In genomic region chrX:78092296-78092695, GRCh38 we compare ENCODE assay signal across 8 cellular contexts. TPM values are rescaled to one million over a fixed set of nuclear protein-coding genes. Genes with fewer than 3 reads are reported as not detected.
DNase-seq lines count a peak whose midpoint lies in the region; ATAC-seq and TF ChIP-seq lines count a peak whose summit lies in the region.

No MANE protein-coding gene starts in this region.

- peak; percentile 11 for DNase-seq in COLO829 (ENCODE audit: low spot score)
- peak; percentile 34 for DNase-seq in activated CD8-positive, alpha-beta T cell treated with anti-CD3 and anti-CD28 coated beads for 36 hours
- DNase-seq in left kidney (ENCODE audit: low read depth, low spot score): peak; percentile 53
- no peak for DNase-seq in midbrain (lab: John Stamatoyannopoulos, UW)
- no peak for DNase-seq in superior temporal gyrus (ENCODE audit: extremely low spot score)
- no peak for DNase-seq in middle frontal gyrus (ENCODE audit: extremely low spot score, low spot score)

- peak; percentile 64 for TF ChIP-seq CTCF in activated CD8-positive, alpha-beta T cell treated with anti-CD3 and anti-CD28 coated beads for 36 hours (IDR thresholded peaks at IDR 0.05)

- no peaks in the 10 kb centered on the region for H3K9me3 Mint-ChIP-seq in activated CD8-positive, alpha-beta T cell treated with anti-CD3 and anti-CD28 coated beads for 36 hours

- H3K36me3 Mint-ChIP-seq in activated CD8-positive, alpha-beta T cell treated with anti-CD3 and anti-CD28 coated beads for 36 hours (ENCODE audit: low read depth): no peaks in the 10 kb centered on the region

- ATAC-seq in GM19035 (IDR thresholded peaks at IDR 0.05; ENCODE audit: unreplicated experiment) (peak; percentile 76), HG03280 (IDR thresholded peaks at IDR 0.05; ENCODE audit: unreplicated experiment) (peak; percentile 65)
- peak; percentile 91 for ATAC-seq in activated CD8-positive, alpha-beta T cell treated with anti-CD3 and anti-CD28 coated beads for 36 hours

- intact Hi-C loops in activated CD8-positive, alpha-beta T cell treated with anti-CD3 and anti-CD28 coated beads for 36 hours (cut with micrococcal nuclease): loop anchor here (10.0 kb wide), 1 partner anchor 177 kb away; the partner anchor contains the start of gene ATP7A

- CTCF ChIA-PET in activated CD8-positive, alpha-beta T cell treated with anti-CD3 and anti-CD28 coated beads for 36 hours (lab: Charles Lee): interaction anchor here (0.8 to 2.4 kb wide), 7 partner anchors 9 to 182 kb away, joined by 3 to 12 read pairs (median 4); partner anchors contain the start of gene ATP7A

- peak overlapping the region; percentile 70 for H3K27ac Mint-ChIP-seq in activated CD8-positive, alpha-beta T cell treated with anti-CD3 and anti-CD28 coated beads for 36 hours

- no peak overlapping the region for H3K4me3 Mint-ChIP-seq in activated CD8-positive, alpha-beta T cell treated with anti-CD3 and anti-CD28 coated beads for 36 hours

- H3K4me1 Mint-ChIP-seq in activated CD8-positive, alpha-beta T cell treated with anti-CD3 and anti-CD28 coated beads for 36 hours (ENCODE audit: low read depth): peaks cover 9% of the 10 kb centered on the region

- POLR2A ChIA-PET in activated CD8-positive, alpha-beta T cell treated with anti-CD3 and anti-CD28 coated beads for 36 hours (lab: Charles Lee): interaction anchor here (1.3 kb wide), 1 partner anchor 23 kb away, joined by 4 read pairs; no protein-coding TSS in a partner anchor

- H3K27me3 Mint-ChIP-seq in activated CD8-positive, alpha-beta T cell treated with anti-CD3 and anti-CD28 coated beads for 36 hours: no peaks in the 10 kb centered on the region

RNA-seq across cellular contexts. Expression of gene PGK1, which starts 11.8 kb away (rescaled TPM):
- total RNA-seq in activated CD8-positive, alpha-beta T cell treated with anti-CD3 and anti-CD28 coated beads for 36 hours: 1,000 to 10,000 TPM; 1,745 to 1,759 TPM

RNA-seq across cellular contexts. Expression of gene TAF9B, which starts 47.2 kb away (rescaled TPM):
- 10 to 100 TPM; 11.3 to 13.4 TPM for total RNA-seq in activated CD8-positive, alpha-beta T cell treated with anti-CD3 and anti-CD28 coated beads for 36 hours

Comparison
In these comparisons a context has a peak if more than half of its experiments do, and no peak if none do; other contexts are left out.
1. DNase-seq: peak in COLO829 (single experiment), activated CD8-positive, alpha-beta T cell treated with anti-CD3 and anti-CD28 coated beads for 36 hours (single experiment) and left kidney (single experiment); none in midbrain (single experiment), superior temporal gyrus (single experiment) and middle frontal gyrus (single experiment).
2. Peak in every context shown above with its lines, with median percentiles within 50 percentile points of each other: ATAC-seq.